In genomic region chr14:32049361-32050103, GRCh38 we compare ENCODE assay signal across 22 cellular contexts.
DNase-seq lines count a peak whose midpoint lies in the region; ATAC-seq lines count a peak whose summit lies in the region.
"Had no signal": no experiment of that assay in that cellular context is flagged by ENCODE, and none has a peak within 500 bp of the region (broad histone marks: within the 10 kb centered on the region; RNA-seq: fewer than 3 reads in every experiment).

No MANE protein-coding gene starts in this region.

- ATAC-seq in HG02884 (IDR thresholded peaks at IDR 0.05; ENCODE audit: unreplicated experiment): no peak
- ATAC-seq in HG02885 (IDR thresholded peaks at IDR 0.05; ENCODE audit: poor library complexity, unreplicated experiment): no peak
- ATAC-seq: activated CD8-positive, alpha-beta T cell treated with anti-CD3 and anti-CD28 coated beads for 36 hours; body of pancreas; pancreas; upper lobe of right lung had no signal

- DNase-seq in NOMO-1 treated with DMSO at 0.1 percent for 48 hours (lab: John Stamatoyannopoulos, UW; ENCODE audit: unreplicated experiment) (peak; percentile 5), NOMO-1 treated with dmso at 0.1 percent for 144 hours (lab: John Stamatoyannopoulos, UW; ENCODE audit: unreplicated experiment) (no peak), NCI-H69 (lab: John Stamatoyannopoulos, UW) (peak; percentile 75), kidney tubule cell (ENCODE audit: low spot score) (peak; percentile 66), NCI-H748 (lab: John Stamatoyannopoulos, UW; ENCODE audit: unreplicated experiment) (no peak), KBM-7 (no peak)
- DNase-seq: activated CD8-positive, alpha-beta memory T cell treated with anti-CD3 and anti-CD28 coated beads, Interleukin-2, amount 50 U/mL, for 48 hours; activated CD8-positive, alpha-beta T cell treated with anti-CD3 and anti-CD28 coated beads for 36 hours; activated naive CD4-positive, alpha-beta T cell treated with Interleukin-2 at 50 U/mL for 16 hours; body of pancreas; CD8-positive, alpha-beta memory T cell; dorsolateral prefrontal cortex; H7; NCI-H187; NCI-H510A; pancreas; retina; SIG-M5; stimulated activated naive CD4-positive, alpha-beta T cell; upper lobe of right lung had no signal

- in situ Hi-C loops in KBM-7 (cut with MboI; ENCODE audit: low pct_unique_long_range_greater_than_20kb, low sequenced_read_pairs): no loop called here

Comparison
In these comparisons a context has a peak if more than half of its experiments do, and no peak if none do; other contexts are left out.
1. DNase-seq: peak in NOMO-1 treated with DMSO at 0.1 percent for 48 hours (single experiment), NCI-H69 (single experiment) and kidney tubule cell (single experiment); none in NOMO-1 treated with dmso at 0.1 percent for 144 hours (single experiment), NCI-H748 (single experiment) and KBM-7 (single experiment).